Comparison of ENCODE assay signal across 7 cellular contexts in the genomic region with DNA sequence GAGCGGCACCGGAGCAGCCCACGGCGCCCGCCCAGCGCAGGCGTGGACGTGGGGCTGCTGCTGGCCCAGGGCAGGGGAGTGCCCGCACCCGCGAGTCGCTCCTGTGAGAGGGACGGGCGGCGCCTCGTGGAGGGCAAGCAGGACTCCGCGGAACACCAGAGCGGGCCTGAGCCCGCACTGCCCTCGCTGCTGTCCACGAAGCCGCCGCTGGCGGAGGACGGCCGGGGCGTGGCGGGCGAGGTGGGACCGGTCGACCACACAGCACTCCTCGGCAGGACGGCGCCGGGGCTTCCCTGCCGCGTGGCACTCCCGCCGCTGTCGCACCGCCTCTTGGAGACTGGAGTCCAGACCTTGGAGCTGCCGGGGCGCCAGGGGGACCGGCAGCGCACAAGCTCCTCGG.
"Had no signal": no experiment of that assay in that cellular context is flagged by ENCODE, and none has a peak within 500 bp of the region (broad histone marks: within the 10 kb centered on the region; RNA-seq: fewer than 3 reads in every experiment).

No MANE protein-coding gene starts in this region.

- DNase-seq: GM23248, GOT3, HFFc6, IMR-90, KBM-7 had no signal

- H3K4me3 Mint-ChIP-seq: HFFc6 had no signal

- H3K27ac Mint-ChIP-seq: HFFc6 had no signal

- ATAC-seq: HCT116, HepG2 had no signal
